Comparison of ENCODE assay signal across 9 cellular contexts in genomic region chr9:96218821-96219614, GRCh38.
DNase-seq lines count a peak whose midpoint lies in the region; ATAC-seq, FAIRE-seq and TF ChIP-seq lines count a peak whose summit lies in the region.
"Had no signal": no experiment of that assay in that cellular context is flagged by ENCODE, and none has a peak within 500 bp of the region (broad histone marks: within the 10 kb centered on the region; RNA-seq: fewer than 3 reads in every experiment).

No MANE protein-coding gene starts in this region.

- peaks cover 5 to 34% (median 20%) of the 10 kb centered on the region in 9 donors for H3K4me1 ChIP-seq in heart right ventricle
- H3K4me1 ChIP-seq in sigmoid colon = peaks cover 0 to 20% (median 17%) of the 10 kb centered on the region in 4 donors

- TF ChIP-seq POLR2A in GM12891 (IDR thresholded peaks at IDR 0.05; ENCODE audit: low read depth, low read length) = no peak
- TF ChIP-seq POLR2A in sigmoid colon (IDR thresholded peaks at IDR 0.05) = no peak

- POLR2A ChIA-PET in T-cell (lab: Charles Lee) = no interaction called here

- DNase-seq in GM12891 (ENCODE audit: insufficient read length, low spot score) (peak; percentile 28), T-cell (peak in 4 of 34 experiments; percentile 7 to 19 (median 14)), heart right ventricle (peak in 1 of 2 donors; percentile 19), sigmoid colon (peak; percentile 64), NCI-H524 (lab: John Stamatoyannopoulos, UW) (no peak), GDM1 (lab: John Stamatoyannopoulos, UW) (no peak)

- peaks cover 7 to 17% (median 14%) of the 10 kb centered on the region in 3 donors for H3K4me1 Mint-ChIP-seq in T-cell

- TF ChIP-seq CTCF in heart right ventricle (IDR thresholded peaks at IDR 0.05) (no peak), sigmoid colon (IDR thresholded peaks at IDR 0.05) (no peak)

- H3K9me3 ChIP-seq in heart right ventricle = peaks cover 0 to 4% (median 0%) of the 10 kb centered on the region in 11 donors
- H3K9me3 ChIP-seq in sigmoid colon = no peaks in the 10 kb centered on the region

- H3K27me3 Mint-ChIP-seq in T-cell = peaks cover 41 to 65% of the 10 kb centered on the region in 2 donors

- peaks cover 0 to 59% (median 45%) of the 10 kb centered on the region in 7 donors for H3K27me3 ChIP-seq in heart right ventricle
- H3K27me3 ChIP-seq in sigmoid colon = peaks cover 0 to 6% (median 0%) of the 10 kb centered on the region in 3 donors
- H3K27me3 ChIP-seq: cardiac muscle cell had no signal

- CTCF ChIA-PET in T-cell (lab: Charles Lee) = interaction anchor here (0.6 to 1.4 kb wide), 11 partner anchors 9 to 1538 kb away, joined by 3 to 6 read pairs (median 3); no protein-coding TSS in a partner anchor

- H3K9me3 Mint-ChIP-seq in T-cell = peaks cover 0 to 7% (median 5%) of the 10 kb centered on the region in 3 donors

- ATAC-seq in T-cell (replicated peaks in 1 of 4) (peak in 3 of 4 experiments; percentile 7 to 34 (median 20)), heart right ventricle (peak in 4 of 8 donors; percentile 2 to 52 (median 12)), HG02759 (IDR thresholded peaks at IDR 0.05; ENCODE audit: unreplicated experiment) (no peak), GM18873 (IDR thresholded peaks at IDR 0.05; ENCODE audit: low FRiP score, unreplicated experiment) (no peak)

- H3K4me3 Mint-ChIP-seq in T-cell = peak overlapping the region in 2 of 3 donors; percentile 31 to 75

- H3K27ac Mint-ChIP-seq in T-cell = no peak overlapping the region

- peak overlapping the region in 3 of 10 donors; percentile 31 to 55 (median 37) for H3K27ac ChIP-seq in heart right ventricle
- no peak overlapping the region for H3K27ac ChIP-seq in sigmoid colon
- H3K27ac ChIP-seq: cardiac muscle cell had no signal

- FAIRE-seq in GM12891 (lab: Jason Lieb, UNC) = no peak

- no peaks in the 10 kb centered on the region for H3K36me3 ChIP-seq in heart right ventricle
- no peaks in the 10 kb centered on the region for H3K36me3 ChIP-seq in sigmoid colon
- H3K36me3 ChIP-seq: cardiac muscle cell had no signal

- H3K4me3 ChIP-seq in heart right ventricle = peak overlapping the region in 9 of 10 donors; percentile 1 to 41 (median 19)
- H3K4me3 ChIP-seq in sigmoid colon = peak overlapping the region in 1 of 4 donors; percentile 18
- H3K4me3 ChIP-seq: cardiac muscle cell had no signal

- no peak for TF ChIP-seq EP300 in sigmoid colon (IDR thresholded peaks at IDR 0.05)

- 30 to 34% methylated on average over 69 to 71 of the region's 71 CpGs for WGBS in heart right ventricle, 2 donors
- WGBS in sigmoid colon, 2 donors = 53 to 57% methylated on average over 71 of the region's 71 CpGs

- peaks cover 5% of the 10 kb centered on the region for H3K36me3 Mint-ChIP-seq in T-cell

- intact Hi-C loops in heart right ventricle (cut with DNase I) = loop anchor here in 8 of 10 donors (2.0 to 10.0 kb wide), 12 partner anchors 152 to 877 kb away; partner anchors contain the start of gene PTCH1 (in 1 of the 8)
- intact Hi-C loops in sigmoid colon (cut with DNase I) = loop anchor here (2.0 to 5.0 kb wide), 6 partner anchors 170 to 954 kb away; partner anchors contain the start of gene FANCC

TF ChIP-seq in GM12891, 5 proteins besides CTCF, POLR2A, EP300 and RAD21:
- TF ChIP-seq POU2F2 (IDR thresholded peaks at IDR 0.05; ENCODE audit: low read depth, low read length) (no peak), POLR2AphosphoS5 (IDR thresholded peaks at IDR 0.05; ENCODE audit: low read depth, low read length) (no peak), PAX5 (IDR thresholded peaks at IDR 0.05; ENCODE audit: insufficient read depth, low read length, severe bottlenecking) (no peak), SPI1 (IDR thresholded peaks at IDR 0.05; ENCODE audit: low read depth, low read length) (no peak), TAF1 (IDR thresholded peaks at IDR 0.05; ENCODE audit: low read depth, low read length) (no peak)

Comparison
In these comparisons a context has a peak if more than half of its experiments do, and no peak if none do; other contexts are left out.
1. DNase-seq: peak in GM12891 (single experiment) and sigmoid colon (single experiment); none in NCI-H524 (0 of 2) and GDM1 (single experiment).
2. ATAC-seq: peak in T-cell (3 of 4); none in HG02759 (single experiment) and GM18873 (single experiment).